20 cellular contexts compared by ENCODE assay signal in genomic region chr4:87442889-87443288, GRCh38.
"Had no signal": no experiment of that assay in that cellular context is flagged by ENCODE, and none has a peak within 500 bp of the region (broad histone marks: within the 10 kb centered on the region; RNA-seq: fewer than 3 reads in every experiment).

No MANE protein-coding gene starts in this region.

- H3K9me3 ChIP-seq: gastrocnemius medialis, testis, tibial nerve, upper lobe of right lung, vagina had no signal

- H3K9me3 Mint-ChIP-seq: naive B cell; nephron progenitor cell; stimulated activated memory B cell treated with anti-CD40 and anti-IgM and Interleukin-4, amounts not matched to agents 10 μg/mL and 1 μg/mL and 100 μg/mL, for 72 hours; stimulated activated naive CD8-positive, alpha-beta T cell treated with anti-CD3 and anti-CD28 coated beads, Interleukin-15, amount 100 ng/mL, for 72 hours had no signal

- H3K4me1 Mint-ChIP-seq: nephron progenitor cell; stimulated activated memory B cell treated with anti-CD40 and anti-IgM and Interleukin-4, amounts not matched to agents 10 μg/mL and 1 μg/mL and 100 μg/mL, for 72 hours; stimulated activated naive CD8-positive, alpha-beta T cell treated with anti-CD3 and anti-CD28 coated beads, Interleukin-15, amount 100 ng/mL, for 72 hours had no signal

- ATAC-seq: esophagus mucosa; gastrocnemius medialis; left colon; left ventricle myocardium superior; stimulated activated memory B cell treated with anti-CD40 and anti-IgM and Interleukin-4, amounts not matched to agents 10 μg/mL and 1 μg/mL and 100 μg/mL, for 72 hours; stimulated activated naive CD8-positive, alpha-beta T cell treated with anti-CD3 and anti-CD28 coated beads, Interleukin-15, amount 100 ng/mL, for 72 hours; upper lobe of right lung had no signal

- DNase-seq: effector memory CD4-positive, alpha-beta T cell; gastrocnemius medialis; glutamatergic neuron; left colon; left ventricle myocardium superior; mesendoderm; naive B cell; nephron progenitor cell; posterior cingulate gyrus; stimulated activated CD4-positive, alpha-beta T cell treated with anti-CD3 and anti-CD28 coated beads, Interleukin-2, amount 100 ng/mL, for 48 hours; stimulated activated CD8-positive, alpha-beta memory T cell treated with anti-CD3 and anti-CD28 coated beads, Interleukin-4, amount 100 ng/mL, for 48 hours; stimulated activated naive CD8-positive, alpha-beta T cell treated with anti-CD3 and anti-CD28 coated beads, Interleukin-15, amount 100 ng/mL, for 72 hours; testis; upper lobe of right lung had no signal

- H3K27ac ChIP-seq: gastrocnemius medialis, testis, tibial nerve, upper lobe of right lung, vagina had no signal

- H3K4me1 ChIP-seq: gastrocnemius medialis, testis, tibial nerve, upper lobe of right lung, vagina had no signal

- H3K4me3 Mint-ChIP-seq: naive B cell; nephron progenitor cell; stimulated activated memory B cell treated with anti-CD40 and anti-IgM and Interleukin-4, amounts not matched to agents 10 μg/mL and 1 μg/mL and 100 μg/mL, for 72 hours; stimulated activated naive CD8-positive, alpha-beta T cell treated with anti-CD3 and anti-CD28 coated beads, Interleukin-15, amount 100 ng/mL, for 72 hours had no signal

- H3K27me3 ChIP-seq: gastrocnemius medialis, testis, tibial nerve, upper lobe of right lung, vagina had no signal

- H3K4me3 ChIP-seq: gastrocnemius medialis, lung, smooth muscle cell, testis, tibial nerve, upper lobe of right lung, vagina had no signal

- H3K27me3 Mint-ChIP-seq: naive B cell; stimulated activated memory B cell treated with anti-CD40 and anti-IgM and Interleukin-4, amounts not matched to agents 10 μg/mL and 1 μg/mL and 100 μg/mL, for 72 hours; stimulated activated naive CD8-positive, alpha-beta T cell treated with anti-CD3 and anti-CD28 coated beads, Interleukin-15, amount 100 ng/mL, for 72 hours had no signal

- H3K27ac Mint-ChIP-seq: nephron progenitor cell; stimulated activated memory B cell treated with anti-CD40 and anti-IgM and Interleukin-4, amounts not matched to agents 10 μg/mL and 1 μg/mL and 100 μg/mL, for 72 hours; stimulated activated naive CD8-positive, alpha-beta T cell treated with anti-CD3 and anti-CD28 coated beads, Interleukin-15, amount 100 ng/mL, for 72 hours had no signal
